7 cellular contexts compared by ENCODE assay signal in genomic region chr15:44194397-44195150, GRCh38. TPM values are rescaled to one million over a fixed set of nuclear protein-coding genes. Genes with fewer than 3 reads are reported as not detected.
A peak's percentile ranks its signal among the peaks of the same experiment; 100 is the strongest.
DNase-seq lines count a peak whose midpoint lies in the region; ATAC-seq and TF ChIP-seq lines count a peak whose summit lies in the region.

No MANE protein-coding gene starts in this region.

- peaks cover 8% of the 10 kb centered on the region; the same call in 1 of the 2 replicates for H3K79me2 ChIP-seq in PC-9 (ENCODE audit: low read depth)

- H3K9me2 ChIP-seq in PC-9 (ENCODE audit: insufficient read depth) = no peaks in the 10 kb centered on the region

- TF ChIP-seq EP300 in ovary (IDR thresholded peaks at IDR 0.05) = no peak

- peak; percentile 52 to 75 for DNase-seq in PC-9
- peak; percentile 9 for DNase-seq in activated gamma-delta T cell treated with anti-CD3 and anti-CD28 coated beads, Interleukin-2, amount 50 U/mL, for 16 hours (ENCODE audit: low read depth)
- peak; percentile 54 for DNase-seq in germinal center (ENCODE audit: low spot score)
- DNase-seq in ovary = peak in 2 of 5 donors; percentile 28 to 41
- DNase-seq in vagina (ENCODE audit: extremely low spot score in 2 of 2) = no peak

- H3K4me3 ChIP-seq in PC-9 = peak overlapping the region; percentile 77
- peak overlapping the region; percentile 51 for H3K4me3 ChIP-seq in ovary
- H3K4me3 ChIP-seq in vagina = peak overlapping the region; percentile 46 to 57

- no TSS peak for BruUV-seq in PC-9 (replicated peaks; lab: Mats Ljungman, UMichigan)

- POLR2A ChIA-PET in PC-9 (lab: Charles Lee; ENCODE audit: unreplicated experiment) = no interaction called here

- CTCF ChIA-PET in PC-9 (lab: Charles Lee) = interaction anchor here (0.6 kb wide), 1 partner anchor 1099 kb away, joined by 11 read pairs; no protein-coding TSS in a partner anchor

- intact Hi-C loops in PC-9 (cut with micrococcal nuclease; ENCODE audit: unreplicated experiment) = loop anchor here (2.0 to 10.0 kb wide), 4 partner anchors 20 to 130 kb away; no protein-coding TSS in a partner anchor
- intact Hi-C loops in ovary (cut with DNase I) = no loop called here
- intact Hi-C loops in vagina (cut with DNase I) = no loop called here

- TF ChIP-seq POLR2A in ovary (IDR thresholded peaks at IDR 0.05) (no peak), vagina (IDR thresholded peaks at IDR 0.05) (no peak)

- H3K9me3 ChIP-seq in PC-9 (ENCODE audit: insufficient read depth, low read depth) (no peaks in the 10 kb centered on the region), ovary (no peaks in the 10 kb centered on the region), vagina (no peaks in the 10 kb centered on the region)

- H3K36me3 ChIP-seq in PC-9 (ENCODE audit: low read depth) (no peaks in the 10 kb centered on the region), ovary (no peaks in the 10 kb centered on the region), vagina (no peaks in the 10 kb centered on the region)

- 1 to 2% (median 1%) methylated on average over 50 to 72 of the region's 72 CpGs for WGBS in ovary, 3 donors

- H3K27me3 ChIP-seq in PC-9 (ENCODE audit: insufficient read depth, low read depth) (no peaks in the 10 kb centered on the region), ovary (no peaks in the 10 kb centered on the region), vagina (peaks cover 7% of the 10 kb centered on the region)

- H3K4me1 ChIP-seq in PC-9 (replicated peaks; ENCODE audit: insufficient read depth) (peaks cover 25% of the 10 kb centered on the region; the same call in 1 of the 2 replicates), ovary (ENCODE audit: insufficient read depth) (peaks cover 4% of the 10 kb centered on the region), vagina (peaks cover 27% of the 10 kb centered on the region)

- TF ChIP-seq CTCF in PC-9 (conservative IDR thresholded peaks at IDR 0.05) = no peak
- TF ChIP-seq CTCF in ovary (IDR thresholded peaks at IDR 0.05) = no peak
- no peak for TF ChIP-seq CTCF in vagina (IDR thresholded peaks at IDR 0.05)

- H2AFZ ChIP-seq in PC-9 = peak overlapping the region; percentile 89

- ATAC-seq in GM18520 (IDR thresholded peaks at IDR 0.05; ENCODE audit: unreplicated experiment) = peak; percentile 6
- peak; percentile 19 for ATAC-seq in HG02981 (IDR thresholded peaks at IDR 0.05; ENCODE audit: unreplicated experiment)

- H3F3A ChIP-seq in PC-9 (ENCODE audit: insufficient read depth, low read depth) = peaks cover 17% of the 10 kb centered on the region; the same call in 1 of the 2 replicates

- H3K27ac ChIP-seq in PC-9 (peak overlapping the region; percentile 14; the same call in 1 of the 2 replicates), ovary (no peak overlapping the region), vagina (no peak overlapping the region)

- no peaks in the 10 kb centered on the region for H4K20me1 ChIP-seq in PC-9 (ENCODE audit: insufficient read depth)

- peak overlapping the region; percentile 94 for H3K4me2 ChIP-seq in PC-9

RNA-seq across cellular contexts. Expression of gene FRMD5, which starts 0.5 kb away (rescaled TPM):
- total RNA-seq in PC-9 (2021) = 5.5 and 6.5 TPM in 2 replicates
- 1 to 10 TPM in 3 of 7 donors, under 1 TPM in 4; 0.12 to 2.1 (median 0.32) TPM for total RNA-seq in ovary
- polyA plus RNA-seq in ovary = 1 to 10 TPM in 1 of 2 donors, under 1 TPM in 1; 0.17 to 2.2 TPM
- total RNA-seq in vagina = 0.49 TPM

Comparison
In these comparisons a context has a peak if more than half of its experiments do, and no peak if none do; other contexts are left out.
1. DNase-seq: peak in PC-9 (2 of 2), activated gamma-delta T cell treated with anti-CD3 and anti-CD28 coated beads, Interleukin-2, amount 50 U/mL, for 16 hours (single experiment) and germinal center (single experiment); none in vagina (0 of 2).
2. Peak in every context shown above with its lines, with median percentiles within 50 percentile points of each other: H3K4me3 ChIP-seq.